ENCODE assay signal across 10 cellular contexts in the genomic region with DNA sequence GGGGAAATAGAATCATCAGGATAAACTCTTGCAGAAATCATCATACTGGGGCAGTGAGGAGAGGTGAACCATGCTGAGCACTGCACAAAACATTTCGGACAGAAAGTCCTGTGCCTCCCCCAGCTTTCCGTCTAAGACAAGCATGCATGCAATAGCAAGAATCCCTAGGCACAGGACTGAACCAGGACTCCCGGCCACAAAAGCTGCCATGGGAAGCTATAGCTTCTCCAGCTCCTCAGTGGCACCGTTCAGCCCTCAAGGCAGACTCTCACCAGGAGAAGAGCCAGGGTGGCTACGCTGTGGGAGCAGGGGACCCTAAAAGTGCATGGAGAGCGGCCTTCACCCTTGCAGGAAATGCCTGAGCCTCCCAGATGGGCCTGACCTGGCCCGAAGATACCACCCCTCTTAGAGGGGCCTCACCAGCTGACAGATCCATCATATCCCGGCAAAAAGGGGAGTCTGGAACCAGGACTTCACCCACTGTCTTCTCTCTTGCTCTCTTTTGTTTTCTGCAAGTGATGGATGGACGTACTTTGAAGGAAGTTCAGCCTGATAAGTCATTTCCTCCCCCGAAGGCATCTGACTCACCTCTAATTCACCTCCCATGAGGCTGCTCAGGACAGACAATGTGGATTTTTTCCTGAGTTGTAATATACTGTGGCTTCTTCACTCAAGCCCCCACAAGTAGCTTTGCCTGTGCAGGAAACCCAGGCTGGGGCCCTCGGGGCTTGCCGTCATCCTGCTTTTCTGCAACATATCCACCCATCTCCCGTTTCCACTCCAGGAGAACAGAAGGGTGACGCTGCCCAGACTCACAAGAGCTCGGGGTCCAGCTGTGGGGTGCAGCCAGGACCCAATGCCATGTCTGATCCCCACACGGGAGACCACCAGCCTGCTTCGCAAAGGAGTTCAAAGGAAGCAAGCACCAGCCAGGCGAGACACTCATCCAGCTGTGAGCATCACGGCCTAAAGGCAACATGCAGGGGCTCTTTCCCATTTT.
DNase-seq lines count a peak whose midpoint lies in the region; ATAC-seq, FAIRE-seq and TF ChIP-seq lines count a peak whose summit lies in the region.
"Had no signal": no experiment of that assay in that cellular context is flagged by ENCODE, and none has a peak within 500 bp of the region (broad histone marks: within the 10 kb centered on the region; RNA-seq: fewer than 3 reads in every experiment).

No MANE protein-coding gene starts in this region.

- H3K36me3 ChIP-seq in BLaER1 (no peaks in the 10 kb centered on the region), bronchial epithelial cell (ENCODE audit: control insufficient read depth, insufficient read depth, low read length) (no peaks in the 10 kb centered on the region), lower lobe of right lung (no peaks in the 10 kb centered on the region)

- peak; percentile 95 for DNase-seq in M059J (ENCODE audit: low read depth)
- peak; percentile 100 for DNase-seq in bronchial epithelial cell (ENCODE audit: low read depth)
- peak; percentile 28 for DNase-seq in lower lobe of right lung
- no peak for DNase-seq in hippocampal formation (lab: John Stamatoyannopoulos, UW)
- no peak for DNase-seq in NCI-H2029 (lab: John Stamatoyannopoulos, UW)
- no peak for DNase-seq in NCI-H2196 (lab: John Stamatoyannopoulos, UW; ENCODE audit: unreplicated experiment)
- DNase-seq: amygdala had no signal

- intact Hi-C loops in lower lobe of right lung (cut with DNase I): no loop called here

- H3K4me3 ChIP-seq in BLaER1: no peak overlapping the region
- no peak overlapping the region for H3K4me3 ChIP-seq in bronchial epithelial cell (ENCODE audit: low read depth, low read length)
- H3K4me3 ChIP-seq in lower lobe of right lung: no peak overlapping the region

- H4K20me1 ChIP-seq in BLaER1: no peaks in the 10 kb centered on the region

- no peak overlapping the region for H3K9ac ChIP-seq in BLaER1

- peak; percentile 93 for FAIRE-seq in bronchial epithelial cell (lab: Jason Lieb, UNC)

- no peak for TF ChIP-seq CTCF in bronchial epithelial cell (IDR thresholded peaks at IDR 0.05; ENCODE audit: insufficient read depth, low read length, severe bottlenecking)
- TF ChIP-seq CTCF in lower lobe of right lung (IDR thresholded peaks at IDR 0.05): no peak

- H3K27me3 ChIP-seq in BLaER1 (no peaks in the 10 kb centered on the region), bronchial epithelial cell (ENCODE audit: control insufficient read depth, insufficient read depth, low read length) (no peaks in the 10 kb centered on the region), lower lobe of right lung (ENCODE audit: low read depth) (no peaks in the 10 kb centered on the region)

- H3K9me3 ChIP-seq in BLaER1 (no peaks in the 10 kb centered on the region), lower lobe of right lung (no peaks in the 10 kb centered on the region)

- ATAC-seq in lower lobe of right lung (no peak), GM19452 (IDR thresholded peaks at IDR 0.05; ENCODE audit: unreplicated experiment) (no peak)

- H3K4me1 ChIP-seq in BLaER1: peaks cover 21% of the 10 kb centered on the region
- H3K4me1 ChIP-seq in lower lobe of right lung: peaks cover 5% of the 10 kb centered on the region

- H3K27ac ChIP-seq in BLaER1 (no peak overlapping the region), lower lobe of right lung (no peak overlapping the region)
- H3K27ac ChIP-seq: VCaP had no signal

- H3K4me2 ChIP-seq in BLaER1: peak overlapping the region; percentile 76

Comparison
In these comparisons a context has a peak if more than half of its experiments do, and no peak if none do; other contexts are left out.
1. DNase-seq: peak in M059J (single experiment), bronchial epithelial cell (single experiment) and lower lobe of right lung (single experiment); none in hippocampal formation (0 of 2), NCI-H2029 (single experiment) and NCI-H2196 (single experiment).